In the genomic region with DNA sequence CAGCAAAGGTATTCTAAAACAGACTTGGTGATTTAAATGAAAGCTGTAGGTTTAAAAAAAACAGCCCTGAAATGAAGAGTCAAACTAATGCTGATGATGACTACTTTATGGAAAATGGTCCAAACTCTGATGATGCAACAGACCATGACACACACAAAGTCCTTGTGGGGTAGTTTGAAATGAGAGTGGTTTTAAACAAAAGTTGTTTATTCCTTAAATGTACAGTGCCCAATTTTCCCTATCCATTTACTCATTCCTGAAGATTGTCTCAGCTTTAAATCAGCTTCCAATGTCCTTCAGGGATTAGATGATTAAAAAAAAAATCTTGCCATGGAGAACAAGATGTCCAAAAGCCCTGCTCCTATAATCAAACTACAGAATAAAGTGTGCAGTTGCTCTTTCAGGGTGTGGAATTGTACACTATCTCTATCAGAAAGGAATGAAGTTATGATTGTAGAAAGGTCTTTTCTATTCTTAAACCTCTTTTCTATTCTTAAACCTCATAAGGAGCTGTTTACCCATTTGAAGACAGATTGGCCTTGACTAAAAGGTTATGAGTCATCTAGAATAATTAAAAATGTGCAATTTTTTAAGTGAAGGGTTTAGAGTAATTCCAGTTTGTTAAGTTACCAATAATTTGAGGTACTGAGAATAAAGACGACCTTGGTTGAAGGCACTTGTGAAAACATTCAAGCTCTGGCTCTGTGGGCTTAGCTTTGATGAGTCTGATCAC, we compare ENCODE assay signal across 16 cellular contexts.
A peak's percentile ranks its signal among the peaks of the same experiment; 100 is the strongest.
DNase-seq lines count a peak whose midpoint lies in the region; ATAC-seq, FAIRE-seq and TF ChIP-seq lines count a peak whose summit lies in the region.
"Had no signal": no experiment of that assay in that cellular context is flagged by ENCODE, and none has a peak within 500 bp of the region (broad histone marks: within the 10 kb centered on the region; RNA-seq: fewer than 3 reads in every experiment).

No MANE protein-coding gene starts in this region.

- H3K27me3 Mint-ChIP-seq in endothelial cell (ENCODE audit: unreplicated experiment) = no peaks in the 10 kb centered on the region

- H3K4me1 ChIP-seq in right atrium auricular region = peaks cover 0 to 28% of the 10 kb centered on the region in 2 donors

- H3K9me3 Mint-ChIP-seq in endothelial cell (ENCODE audit: unreplicated experiment) = no peaks in the 10 kb centered on the region
- H3K9me3 Mint-ChIP-seq: activated T-helper 1 cell treated with anti-CD3 and anti-CD28 coated beads, Interleukin-12 subunit alpha, Interleukin-12 subunit beta, Interleukin-2, Interleukin-4 antibody, amounts not matched to agents 30 ng/mL and 10 ng/mL and 1 ng/mL, durations not matched to agents 14 hours and 24 hours and 36 hours had no signal

- no peak overlapping the region for H3K4me3 Mint-ChIP-seq in endothelial cell (ENCODE audit: unreplicated experiment)
- H3K4me3 Mint-ChIP-seq: activated T-helper 1 cell treated with anti-CD3 and anti-CD28 coated beads, Interleukin-12 subunit alpha, Interleukin-12 subunit beta, Interleukin-2, Interleukin-4 antibody, amounts not matched to agents 30 ng/mL and 10 ng/mL and 1 ng/mL, durations not matched to agents 14 hours and 24 hours and 36 hours had no signal

- intact Hi-C loops in Right ventricle myocardium superior (cut with DNase I) = no loop called here

- in situ Hi-C loops in brain microvascular endothelial cell (cut with HindIII; ENCODE audit: low pct_ligation_motif_present, low sequenced_read_pairs) = no loop called here

- H3K36me3 Mint-ChIP-seq in endothelial cell (ENCODE audit: low read depth, unreplicated experiment) = no peaks in the 10 kb centered on the region

- ATAC-seq in Right ventricle myocardium superior (ENCODE audit: poor library complexity) (peak; percentile 60), HG03159 (IDR thresholded peaks at IDR 0.05; ENCODE audit: unreplicated experiment) (no peak), esophagus mucosa (no peak)

- H3K4me3 ChIP-seq in right atrium auricular region = no peak overlapping the region
- no peak overlapping the region for H3K4me3 ChIP-seq in brain microvascular endothelial cell (ENCODE audit: low read depth, low read length)

- peaks cover 14% of the 10 kb centered on the region for H3K36me3 ChIP-seq in right atrium auricular region
- no peaks in the 10 kb centered on the region for H3K36me3 ChIP-seq in brain microvascular endothelial cell (replicated peaks)
- H3K36me3 ChIP-seq: WERI-Rb-1 had no signal

- H3K9me3 ChIP-seq in right atrium auricular region = no peaks in the 10 kb centered on the region

- H3K27ac ChIP-seq in right atrium auricular region (peak overlapping the region in 1 of 2 donors; percentile 45), brain microvascular endothelial cell (no peak overlapping the region)
- H3K27ac ChIP-seq: WERI-Rb-1 had no signal

- TF ChIP-seq CTCF in right atrium auricular region (IDR thresholded peaks at IDR 0.05) (no peak), brain microvascular endothelial cell (IDR thresholded peaks at IDR 0.05; ENCODE audit: low read depth, low read length, missing control alignments) (no peak), endothelial cell (IDR thresholded peaks at IDR 0.05; ENCODE audit: unreplicated experiment) (no peak)

- H3K27ac Mint-ChIP-seq in endothelial cell (ENCODE audit: unreplicated experiment) = no peak overlapping the region
- H3K27ac Mint-ChIP-seq: activated T-helper 1 cell treated with anti-CD3 and anti-CD28 coated beads, Interleukin-12 subunit alpha, Interleukin-12 subunit beta, Interleukin-2, Interleukin-4 antibody, amounts not matched to agents 30 ng/mL and 10 ng/mL and 1 ng/mL, durations not matched to agents 14 hours and 24 hours and 36 hours had no signal

- no peak for FAIRE-seq in urothelium cell line (lab: Jason Lieb, UNC)
- FAIRE-seq: G401.6, small intestine had no signal

- peaks cover 7% of the 10 kb centered on the region for H3K4me1 Mint-ChIP-seq in endothelial cell (ENCODE audit: unreplicated experiment)

- no peaks in the 10 kb centered on the region for H3K27me3 ChIP-seq in right atrium auricular region
- H3K27me3 ChIP-seq in brain microvascular endothelial cell (replicated peaks) = no peaks in the 10 kb centered on the region

- DNase-seq in Right ventricle myocardium superior = no peak
- no peak for DNase-seq in right atrium auricular region (ENCODE audit: low spot score)
- DNase-seq in brain microvascular endothelial cell = peak; percentile 36
- peak; percentile 9 for DNase-seq in kidney tubule cell (ENCODE audit: low spot score)
- DNase-seq in urothelium cell line (ENCODE audit: low spot score) = no peak
- DNase-seq in endothelial cell (ENCODE audit: low spot score) = no peak
- DNase-seq: dermis blood vessel endothelial cell, KG1, NCI-H2171 treated with DMSO at 0.1 percent for 48 hours, RPMI8226, small intestine, WERI-Rb-1 had no signal

Comparison
In these comparisons a context has a peak if more than half of its experiments do, and no peak if none do; other contexts are left out.
1. DNase-seq: peak in brain microvascular endothelial cell (single experiment) and kidney tubule cell (single experiment); none in Right ventricle myocardium superior (single experiment), right atrium auricular region (single experiment), urothelium cell line (single experiment) and endothelial cell (single experiment).